18 cellular contexts compared by ENCODE assay signal in genomic region chr14:33964599-33965317, GRCh38.
"Had no signal": no experiment of that assay in that cellular context is flagged by ENCODE, and none has a peak within 500 bp of the region (broad histone marks: within the 10 kb centered on the region; RNA-seq: fewer than 3 reads in every experiment).

No MANE protein-coding gene starts in this region.

- H3K9me3 ChIP-seq: breast epithelium, lower lobe of right lung, prostate gland had no signal

- H3K27me3 ChIP-seq: breast epithelium, sigmoid colon had no signal

- H3K9me3 Mint-ChIP-seq: activated CD4-positive, alpha-beta memory T cell treated with anti-CD3 and anti-CD28 coated beads, Interleukin-2, amount 10 ng/mL, durations not matched to agents 7 days and 5 days had no signal

- H3K4me1 ChIP-seq: breast epithelium, lower lobe of right lung, prostate gland, sigmoid colon had no signal

- H3K36me3 ChIP-seq: breast epithelium, lower lobe of right lung, prostate gland, sigmoid colon had no signal

- DNase-seq: activated CD4-positive, alpha-beta memory T cell treated with anti-CD3 and anti-CD28 coated beads, Interleukin-2, amount 10 ng/mL, durations not matched to agents 7 days and 5 days; activated gamma-delta T cell; activated T-cell treated with anti-CD3 and anti-CD28 coated beads, Interleukin-2, amount 50 U/mL, for 48 hours; aorta; dorsolateral prefrontal cortex; foreskin melanocyte; left cardiac atrium; lower lobe of right lung; midbrain; naive B cell; occipital lobe; sigmoid colon; stimulated activated CD4-positive, alpha-beta T cell treated with anti-CD3 and anti-CD28 coated beads, Interleukin-2, amount 100 ng/mL, for 24 hours; stimulated activated naive B cell treated with anti-CD40 and anti-IgM and Interleukin-4, amounts not matched to agents 10 μg/mL and 1 μg/mL and 100 μg/mL, for 72 hours; T-helper 2 cell; trophoblast cell had no signal

- H3K27ac Mint-ChIP-seq: activated CD4-positive, alpha-beta memory T cell treated with anti-CD3 and anti-CD28 coated beads, Interleukin-2, amount 10 ng/mL, durations not matched to agents 7 days and 5 days; stimulated activated naive B cell treated with anti-CD40 and anti-IgM and Interleukin-4, amounts not matched to agents 10 μg/mL and 1 μg/mL and 100 μg/mL, for 72 hours had no signal

- H3K4me3 ChIP-seq: breast epithelium, dorsolateral prefrontal cortex, lower lobe of right lung, prostate gland, sigmoid colon had no signal

- H3K4me3 Mint-ChIP-seq: activated CD4-positive, alpha-beta memory T cell treated with anti-CD3 and anti-CD28 coated beads, Interleukin-2, amount 10 ng/mL, durations not matched to agents 7 days and 5 days; stimulated activated naive B cell treated with anti-CD40 and anti-IgM and Interleukin-4, amounts not matched to agents 10 μg/mL and 1 μg/mL and 100 μg/mL, for 72 hours had no signal
